In the genomic region with DNA sequence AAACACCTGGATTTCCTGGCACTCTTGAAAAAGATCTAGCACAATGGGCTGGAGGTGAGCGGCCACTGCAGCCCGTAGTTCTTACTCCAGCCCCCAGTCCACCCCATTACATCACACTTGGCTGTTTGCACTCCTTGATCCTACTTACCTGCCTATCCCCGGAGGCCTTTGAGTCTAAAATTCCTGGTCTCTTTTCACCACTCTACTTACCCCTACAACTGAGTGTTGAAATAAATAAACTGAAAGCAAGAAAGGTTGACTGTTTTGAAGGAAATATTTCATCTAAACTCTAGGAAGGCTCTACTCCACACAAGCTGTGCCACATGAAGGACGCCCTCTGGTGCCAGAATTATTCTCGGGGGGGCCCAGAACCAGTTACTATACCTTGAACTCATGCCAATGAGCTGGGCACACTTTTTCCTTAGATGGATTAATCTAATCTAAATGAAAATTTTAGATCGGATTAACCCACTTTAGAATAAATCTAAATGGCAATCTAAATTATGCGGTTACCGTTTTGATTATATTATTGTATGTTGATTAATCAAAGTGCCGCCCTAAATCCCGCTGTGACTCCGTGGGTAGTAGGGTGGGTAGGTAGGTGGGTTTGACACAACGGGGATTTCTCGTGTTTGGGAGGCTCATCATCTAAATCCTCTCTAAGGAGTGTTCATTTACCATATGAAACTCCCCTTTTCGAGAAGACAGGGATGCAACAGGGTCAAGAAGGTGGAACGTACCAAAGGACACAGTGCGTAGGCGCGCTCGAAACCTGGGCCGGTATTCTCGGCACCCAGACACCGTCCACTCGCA, we compare ENCODE assay signal across 7 cellular contexts. TPM values are rescaled to one million over a fixed set of nuclear protein-coding genes. Genes with fewer than 3 reads are reported as not detected.
A peak's percentile ranks its signal among the peaks of the same experiment; 100 is the strongest.
DNase-seq lines count a peak whose midpoint lies in the region; ATAC-seq, FAIRE-seq and TF ChIP-seq lines count a peak whose summit lies in the region.

No MANE protein-coding gene starts in this region.

- H3K4me1 ChIP-seq in Loucy (ENCODE audit: insufficient read depth, low read length, poor library complexity, severe bottlenecking) (peaks cover 28% of the 10 kb centered on the region), K562 (replicated peaks in 1 of 2; ENCODE audit: control insufficient read depth in 2 of 2, insufficient read depth in 2 of 2, low read length in 2 of 2) (peaks cover 15 to 26% of the 10 kb centered on the region in 2 experiments; a peak in 4 of 5 replicates)

- CTCF ChIA-PET in K562 (lab: Yijun Ruan, JAX; ENCODE audit: low intra/inter-chr PET ratio): interaction anchor here (1.1 kb wide), 1 partner anchor 9 kb away, joined by 4 read pairs; no protein-coding TSS in a partner anchor

- no peaks in the 10 kb centered on the region for H3F3A ChIP-seq in Loucy (ENCODE audit: low read depth)
- peaks cover 41% of the 10 kb centered on the region for H3F3A ChIP-seq in SU-DHL-6 (ENCODE audit: insufficient read depth)

- H3K9me2 ChIP-seq in Loucy (replicated peaks; ENCODE audit: low read depth, low read length): no peaks in the 10 kb centered on the region
- no peaks in the 10 kb centered on the region for H3K9me2 ChIP-seq in SU-DHL-6 (replicated peaks; ENCODE audit: insufficient read depth, low read length)

- TF ChIP-seq CTCF in Loucy (conservative IDR thresholded peaks at IDR 0.05; ENCODE audit: low read length) (peak; percentile 77), SU-DHL-6 (IDR thresholded peaks at IDR 0.05; ENCODE audit: insufficient read depth, low read length, poor library complexity, severe bottlenecking) (peak; percentile 59), K562 (IDR thresholded peaks at IDR 0.05 in 2 of 3, conservative IDR thresholded peaks at IDR 0.05 in 1 of 3; ENCODE audit: insufficient read depth in 2 of 3, low read depth in 1 of 3, low read length in 3 of 3) (peak; percentile 52 to 60 (median 52); a peak in 5 of 6 replicates)

- TF ChIP-seq RAD21 in K562 (CRISPR knock-in tag; conservative IDR thresholded peaks at IDR 0.05 in 1 of 2, IDR thresholded peaks at IDR 0.05 in 1 of 2): peak; percentile 32 to 34

- TSS peak; percentile 97 for BruUV-seq in K562 (replicated peaks; lab: Mats Ljungman, UMichigan)

- POLR2A ChIA-PET in K562 (lab: Yijun Ruan, JAX): interaction anchor here (0.6 to 7.4 kb wide), 43 partner anchors 9 to 1628 kb away, joined by 3 to 406 read pairs (median 4); partner anchors contain the start of genes FKBP10, JUP, KRT19 and ODAD4

- intact Hi-C loops in K562 (cut with micrococcal nuclease): loop anchor here (1.0 kb wide), 1 partner anchor 9 kb away; no protein-coding TSS in a partner anchor

- DNase-seq in K562 (ENCODE audit: extremely low read depth in 1 of 4, low spot score in 3 of 4) (peak in 1 of 4 experiments; percentile 66), kidney glomerular epithelial cell (lab: John Stamatoyannopoulos, UW) (peak; percentile 89)
- peak in 2 of 3 experiments; percentile 51 to 54 for DNase-seq in stimulated activated CD4-positive, alpha-beta T cell treated with anti-CD3 and anti-CD28 coated beads, TNF-alpha, amount 100 ng/mL, for 4 hours (ENCODE audit: low read depth in 3 of 3)

- H2AFZ ChIP-seq in Loucy (ENCODE audit: low read length) (peak overlapping the region; percentile 79), SU-DHL-6 (ENCODE audit: low read depth, low read length, severe bottlenecking) (peak overlapping the region; percentile 86), K562 (ENCODE audit: low read depth, low read length) (peak overlapping the region; percentile 92)

- TF ChIP-seq EP300 in K562 (IDR thresholded peaks at IDR 0.05; ENCODE audit: low read length): no peak

- in situ Hi-C loops in K562 (cut with MboI): no loop called here

- H3K27ac ChIP-seq in SU-DHL-6 (ENCODE audit: low read depth, low read length): peak overlapping the region; percentile 74
- peak overlapping the region; percentile 92 for H3K27ac ChIP-seq in K562 (ENCODE audit: extremely low read depth, low read depth, low read length)

- peak overlapping the region; percentile 93 for H3K4me3 ChIP-seq in Loucy (ENCODE audit: low read length, poor library complexity, severe bottlenecking)
- peak overlapping the region; percentile 64 for H3K4me3 ChIP-seq in SU-DHL-6 (ENCODE audit: insufficient read depth, low read length, poor library complexity, severe bottlenecking)
- H3K4me3 ChIP-seq in K562: peak overlapping the region; percentile 58

- H3K9me3 ChIP-seq in Loucy (ENCODE audit: insufficient read depth, low read depth, low read length) (no peaks in the 10 kb centered on the region), SU-DHL-6 (ENCODE audit: insufficient read depth, low read length) (no peaks in the 10 kb centered on the region), K562 (replicated peaks; ENCODE audit: control insufficient read depth, insufficient read depth, low read depth, low read length) (no peaks in the 10 kb centered on the region)

- H4K20me1 ChIP-seq in Loucy (ENCODE audit: insufficient read depth, low read length, poor library complexity, severe bottlenecking): peaks cover 38% of the 10 kb centered on the region
- H4K20me1 ChIP-seq in SU-DHL-6 (ENCODE audit: low read depth, low read length): peaks cover 20% of the 10 kb centered on the region
- H4K20me1 ChIP-seq in K562 (replicated peaks; ENCODE audit: control insufficient read depth, insufficient read depth, low read length): peaks cover 15% of the 10 kb centered on the region

- peak overlapping the region; percentile 75 for H3K9ac ChIP-seq in Loucy (ENCODE audit: low read depth, low read length, poor library complexity, severe bottlenecking)
- peak overlapping the region; percentile 74 for H3K9ac ChIP-seq in SU-DHL-6 (ENCODE audit: low read length)
- peak overlapping the region; percentile 89 to 91 for H3K9ac ChIP-seq in K562 (ENCODE audit: insufficient read depth in 1 of 2, low read depth in 2 of 2, low read length in 2 of 2)

- no peak for TF ChIP-seq POLR2A in K562 (conservative IDR thresholded peaks at IDR 0.05)

- 4% methylated on average over 23 of the region's 23 CpGs for WGBS in K562 (ENCODE audit: insufficient coverage, low coverage, missing lambda C conversion rate)

- H3K9me1 ChIP-seq in K562 (ENCODE audit: control insufficient read depth, insufficient read depth, low read length): no peaks in the 10 kb centered on the region

- H3K79me2 ChIP-seq in Loucy (ENCODE audit: insufficient read depth, low read length) (peaks cover 43% of the 10 kb centered on the region), SU-DHL-6 (ENCODE audit: insufficient read depth, low read length) (peaks cover 17% of the 10 kb centered on the region), K562 (ENCODE audit: control insufficient read depth, insufficient read depth, low read length) (peaks cover 34% of the 10 kb centered on the region)

- no peak for FAIRE-seq in K562 (lab: Jason Lieb, UNC)

- peak; percentile 9 for ATAC-seq in GM18519 (IDR thresholded peaks at IDR 0.05; ENCODE audit: low FRiP score, unreplicated experiment)
- ATAC-seq in K562: no peak
- no peak for ATAC-seq in GM21737 (IDR thresholded peaks at IDR 0.05; ENCODE audit: unreplicated experiment)

- H3K4me2 ChIP-seq in Loucy (ENCODE audit: low read depth, low read length, poor library complexity, severe bottlenecking) (peak overlapping the region; percentile 79), SU-DHL-6 (ENCODE audit: low read depth, low read length, poor library complexity, severe bottlenecking) (peak overlapping the region; percentile 88), K562 (ENCODE audit: insufficient read depth, low read length) (peak overlapping the region; percentile 97)

- H3K36me3 ChIP-seq in Loucy (ENCODE audit: insufficient read depth, low read length): peaks cover 37% of the 10 kb centered on the region
- H3K36me3 ChIP-seq in SU-DHL-6 (ENCODE audit: low read length): peaks cover 33% of the 10 kb centered on the region
- H3K36me3 ChIP-seq in K562 (ENCODE audit: control insufficient read depth, insufficient read depth, low read length): peaks cover 38% of the 10 kb centered on the region

- H3K27me3 ChIP-seq in Loucy (ENCODE audit: insufficient read depth, low read length, poor library complexity, severe bottlenecking) (peaks cover 7% of the 10 kb centered on the region), SU-DHL-6 (ENCODE audit: low read length) (no peaks in the 10 kb centered on the region), K562 (ENCODE audit: control insufficient read depth in 2 of 2, insufficient read depth in 2 of 2, low read length in 2 of 2) (no peaks in the 10 kb centered on the region)

RNA-seq across cellular contexts. Expression of gene EIF1, which starts 0.7 kb away (rescaled TPM):
- total RNA-seq in K562 (2011; cell fraction: chromatin; rRNA removed; ENCODE audit: low replicate concordance): 298 and 342 TPM in 2 replicates
- total RNA-seq in K562 (2011; cell fraction: nucleolus; rRNA removed): 197 and 220 TPM in 2 replicates
- total RNA-seq in K562 (2011; cell fraction: nucleoplasm; rRNA removed): 315 and 402 TPM in 2 replicates
- total RNA-seq in K562 (2014; rRNA removed) (81.3 and 85.7 TPM in 2 replicates), K562 (2014; rRNA removed; fragmentation: Illumina TruSeq; extraction: Trizol) (95.4 and 115 TPM in 2 replicates), K562 (2015; rRNA removed; fragmentation: Illumina TruSeq; extraction: Trizol) (67.0 and 77.8 TPM in 2 replicates), K562 (2021) (880 and 965 TPM in 2 replicates)
- polyA plus RNA-seq in K562 (2011; rRNA removed) (255 and 320 TPM in 2 replicates), K562 (2014; fragmentation: Illumina TruSeq; extraction: Trizol) (612 and 683 TPM in 2 replicates), K562 (2014; fragmentation: Nextera tagmentation; extraction: Ambion mirVana) (1,000 to 10,000 TPM; 1,018 to 1,204 TPM), K562 (2014; rRNA removed) (236 and 297 TPM in 2 replicates)
- polyA plus RNA-seq in K562 (2011; cell fraction: cytosol; rRNA removed): 104 and 119 TPM in 2 replicates
- 247 and 265 TPM in 2 replicates for polyA plus RNA-seq in K562 (2011; cell fraction: nucleus; rRNA removed)
- polyA plus RNA-seq in K562 (2012): 675 and 2,132 TPM in 2 replicates
- polyA minus RNA-seq in K562 (2011; rRNA and poly(A)+ RNA removed): 97.5 and 123 TPM in 2 replicates
- polyA minus RNA-seq in K562 (2011; cell fraction: cytosol; rRNA and poly(A)+ RNA removed): 123 and 125 TPM in 2 replicates
- polyA minus RNA-seq in K562 (2011; cell fraction: nucleus; rRNA and poly(A)+ RNA removed): 139 and 151 TPM in 2 replicates

RNA-seq across cellular contexts. Expression of gene GAST, which starts 24.1 kb away (rescaled TPM):
- not detected in 2 replicates for total RNA-seq in K562 (2011; cell fraction: chromatin; rRNA removed; ENCODE audit: low replicate concordance)
- total RNA-seq in K562 (2011; cell fraction: nucleolus; rRNA removed): not detected in 2 replicates
- not detected in 2 replicates for total RNA-seq in K562 (2011; cell fraction: nucleoplasm; rRNA removed)
- not detected in 2 replicates for total RNA-seq in K562 (2014; rRNA removed)
- total RNA-seq in K562 (2014; rRNA removed; fragmentation: Illumina TruSeq; extraction: Trizol): not detected in 2 replicates
- not detected in 2 replicates for total RNA-seq in K562 (2015; rRNA removed; fragmentation: Illumina TruSeq; extraction: Trizol)
- total RNA-seq in K562 (2021): not detected in 2 replicates
- not detected in 2 replicates for polyA plus RNA-seq in K562 (2011; rRNA removed)
- polyA plus RNA-seq in K562 (2011; cell fraction: cytosol; rRNA removed): not detected in 2 replicates
- polyA plus RNA-seq in K562 (2011; cell fraction: nucleus; rRNA removed): not detected in 2 replicates
- not detected in 2 replicates for polyA plus RNA-seq in K562 (2012)
- not detected in 2 replicates for polyA plus RNA-seq in K562 (2014; fragmentation: Illumina TruSeq; extraction: Trizol)
- not detected for polyA plus RNA-seq in K562 (2014; fragmentation: Nextera tagmentation; extraction: Ambion mirVana)
- polyA plus RNA-seq in K562 (2014; rRNA removed): not detected in 2 replicates
- polyA minus RNA-seq in K562 (2011; rRNA and poly(A)+ RNA removed): not detected in 2 replicates
- polyA minus RNA-seq in K562 (2011; cell fraction: cytosol; rRNA and poly(A)+ RNA removed): not detected in 2 replicates
- not detected in 2 replicates for polyA minus RNA-seq in K562 (2011; cell fraction: nucleus; rRNA and poly(A)+ RNA removed)

RNA-seq across cellular contexts. Expression of gene HAP1, which starts 46.4 kb away (rescaled TPM):
- 0.09 TPM in 1 of 2 replicates, not detected in the other for total RNA-seq in K562 (2011; cell fraction: chromatin; rRNA removed; ENCODE audit: low replicate concordance)
- total RNA-seq in K562 (2011; cell fraction: nucleolus; rRNA removed): not detected in 2 replicates
- not detected in 2 replicates for total RNA-seq in K562 (2011; cell fraction: nucleoplasm; rRNA removed)
- total RNA-seq in K562 (2014; rRNA removed) (under 0.01 TPM in 1 of 2 replicates, not detected in the other), K562 (2014; rRNA removed; fragmentation: Illumina TruSeq; extraction: Trizol) (not detected in 2 replicates), K562 (2015; rRNA removed; fragmentation: Illumina TruSeq; extraction: Trizol) (0.04 TPM in 1 of 2 replicates, not detected in the other), K562 (2021) (0.09 TPM in 1 of 2 replicates, not detected in the other)
- polyA plus RNA-seq in K562 (2011; rRNA removed) (not detected in 2 replicates), K562 (2014; fragmentation: Illumina TruSeq; extraction: Trizol) (not detected in 2 replicates), K562 (2014; fragmentation: Nextera tagmentation; extraction: Ambion mirVana) (not detected), K562 (2014; rRNA removed) (not detected in 2 replicates)
- 0.04 TPM in 1 of 2 replicates, not detected in the other for polyA plus RNA-seq in K562 (2011; cell fraction: cytosol; rRNA removed)
- polyA plus RNA-seq in K562 (2011; cell fraction: nucleus; rRNA removed): 0.07 and 0.15 TPM in 2 replicates
- 0.04 TPM in 1 of 2 replicates, not detected in the other for polyA plus RNA-seq in K562 (2012)
- not detected in 2 replicates for polyA minus RNA-seq in K562 (2011; rRNA and poly(A)+ RNA removed)
- not detected in 2 replicates for polyA minus RNA-seq in K562 (2011; cell fraction: cytosol; rRNA and poly(A)+ RNA removed)
- not detected in 2 replicates for polyA minus RNA-seq in K562 (2011; cell fraction: nucleus; rRNA and poly(A)+ RNA removed)
